ENCODE assay signal across 1 cellular context in genomic region chr3:193865879-193866480, GRCh38.
TF ChIP-seq lines count a peak whose summit lies in the region.

No MANE protein-coding gene starts in this region.

TF ChIP-seq in K562, 482 proteins besides CTCF, POLR2A, EP300 and RAD21 (continued from another document):
- TF ChIP-seq CHD7 (IDR thresholded peaks at IDR 0.05; ENCODE audit: low read depth, low read length) = no peak
- TF ChIP-seq GTF2E2 (tag; IDR thresholded peaks at IDR 0.05) = no peak
